Comparison of ENCODE assay signal across 19 cellular contexts in genomic region chr13:108361769-108362168, GRCh38.
DNase-seq lines count a peak whose midpoint lies in the region; FAIRE-seq and TF ChIP-seq lines count a peak whose summit lies in the region.
"Had no signal": no experiment of that assay in that cellular context is flagged by ENCODE, and none has a peak within 500 bp of the region (broad histone marks: within the 10 kb centered on the region; RNA-seq: fewer than 3 reads in every experiment).

No MANE protein-coding gene starts in this region.

- TF ChIP-seq EP300 in H1 (IDR thresholded peaks at IDR 0.05; ENCODE audit: borderline replicate concordance in 1 of 2, low read depth in 2 of 2, low read length in 2 of 2): no peak

- H4K20me1 ChIP-seq in H9 (ENCODE audit: control insufficient read depth, insufficient read depth, insufficient read length) (no peaks in the 10 kb centered on the region), H1 (replicated peaks in 1 of 2; ENCODE audit: control insufficient read depth in 1 of 2, insufficient read depth in 2 of 2, low read length in 2 of 2) (no peaks in the 10 kb centered on the region)

- H4K5ac ChIP-seq in H9 (ENCODE audit: insufficient read length, low read depth, low read length) (no peak overlapping the region), H1 (ENCODE audit: insufficient read length, low read depth, low read length) (no peak overlapping the region)

- H2BK120ac ChIP-seq in H9 (ENCODE audit: low read depth, low read length, poor library complexity, severe bottlenecking) (no peak overlapping the region), H1 (replicated peaks; ENCODE audit: low read depth, low read length) (no peak overlapping the region), neuronal stem cell (ENCODE audit: low read depth, low read length) (no peak overlapping the region)

- intact Hi-C loops in uterus (cut with DNase I; ENCODE audit: low total_unique reads): no loop called here

- H3K4me3 ChIP-seq in H1 (ENCODE audit: extremely low read depth in 1 of 4, insufficient read depth in 2 of 4, low read depth in 3 of 4, low read length in 4 of 4): no peak overlapping the region
- H3K4me3 ChIP-seq in neuronal stem cell (ENCODE audit: low read length in 2 of 2): no peak overlapping the region
- no peak overlapping the region for H3K4me3 ChIP-seq in uterus
- H3K4me3 ChIP-seq: A549 had no signal

- no peaks in the 10 kb centered on the region for H3K79me1 ChIP-seq in H9 (ENCODE audit: insufficient read depth, low read depth, low read length, poor library complexity, severe bottlenecking)
- H3K79me1 ChIP-seq in H1 (ENCODE audit: low read depth, low read length): no peaks in the 10 kb centered on the region
- H3K79me1 ChIP-seq in neuronal stem cell (ENCODE audit: low read depth, low read length): no peaks in the 10 kb centered on the region

- H3K4me2 ChIP-seq in H9 (ENCODE audit: insufficient read depth, insufficient read length, low read length): no peak overlapping the region
- H3K4me2 ChIP-seq in H1 (ENCODE audit: insufficient read depth in 1 of 2, low read depth in 2 of 2, low read length in 2 of 2): no peak overlapping the region
- H3K4me2 ChIP-seq in neuronal stem cell (ENCODE audit: insufficient read depth, low read length, poor library complexity, severe bottlenecking): no peak overlapping the region
- H3K4me2 ChIP-seq: A549 had no signal

- no peaks in the 10 kb centered on the region; a peak in 1 of 5 replicates for H3K9me3 Mint-ChIP-seq in H9
- H3K9me3 Mint-ChIP-seq: IgD-negative memory B cell had no signal

- no peaks in the 10 kb centered on the region for H3K36me3 Mint-ChIP-seq in H9 (ENCODE audit: insufficient read depth in 1 of 3, low read depth in 3 of 3)
- H3K36me3 Mint-ChIP-seq: CD4-positive, alpha-beta memory T cell; IgD-negative memory B cell had no signal

- no peak overlapping the region for H3K4me3 Mint-ChIP-seq in H9
- H3K4me3 Mint-ChIP-seq: IgD-negative memory B cell had no signal

- H3K4ac ChIP-seq in H9 (ENCODE audit: low read depth, low read length) (no peak overlapping the region), H1 (replicated peaks; ENCODE audit: insufficient read length, low read depth, low read length) (no peak overlapping the region), neuronal stem cell (ENCODE audit: low read length) (no peak overlapping the region)

- peaks cover 5 to 9% of the 10 kb centered on the region in 2 experiments for H3K4me1 Mint-ChIP-seq in H9
- H3K4me1 Mint-ChIP-seq: IgD-negative memory B cell had no signal

- H3K23me2 ChIP-seq in H9 (ENCODE audit: insufficient read length, low read depth, low read length, poor library complexity, severe bottlenecking) (no peaks in the 10 kb centered on the region), H1 (ENCODE audit: low read depth, low read length) (no peaks in the 10 kb centered on the region)

- CTCF ChIA-PET in H1 (lab: Charles Lee; ENCODE audit: partially characterized antibody): interaction anchor here (0.6 to 1.8 kb wide), 8 partner anchors 8 to 246 kb away, joined by 3 to 8 read pairs (median 4); no protein-coding TSS in a partner anchor

- peak overlapping the region in 1 of 3 experiments; percentile 1; a peak in 1 of 7 replicates for H3K27ac Mint-ChIP-seq in H9
- H3K27ac Mint-ChIP-seq: CD4-positive, alpha-beta memory T cell had no signal

- H4K8ac ChIP-seq in H9 (replicated peaks; ENCODE audit: insufficient read length, low read depth, low read length) (no peak overlapping the region), H1 (ENCODE audit: extremely low read depth, insufficient read depth, low read length) (no peak overlapping the region), neuronal stem cell (ENCODE audit: low read depth, low read length) (no peak overlapping the region)

- no peak overlapping the region for H2AK5ac ChIP-seq in H9 (ENCODE audit: insufficient read length, low read length)
- no peak overlapping the region for H2AK5ac ChIP-seq in H1 (ENCODE audit: low read depth, low read length)
- H2AK5ac ChIP-seq in neuronal stem cell (ENCODE audit: low read depth, low read length): no peak overlapping the region

- H2AFZ ChIP-seq in H9 (ENCODE audit: low read length): no peak overlapping the region
- H2AFZ ChIP-seq in H1 (ENCODE audit: low read length): 0 out of 2 replicates have a peak overlapping the region, but pooled peaks have one; percentile 27
- no peak overlapping the region for H2AFZ ChIP-seq in neuronal stem cell (ENCODE audit: low read length)

- no peak overlapping the region for H2BK5ac ChIP-seq in H9 (ENCODE audit: insufficient read length, low read length)
- H2BK5ac ChIP-seq in H1 (ENCODE audit: low read depth, low read length): no peak overlapping the region
- H2BK5ac ChIP-seq in neuronal stem cell (ENCODE audit: low read length): no peak overlapping the region

- no peak overlapping the region for H3K9ac ChIP-seq in H9 (ENCODE audit: extremely low read depth, insufficient read length, low read length)
- no peak overlapping the region for H3K9ac ChIP-seq in H1 (replicated peaks in 1 of 4; ENCODE audit: extremely low read depth in 1 of 4, low read depth in 3 of 4, low read length in 3 of 4)
- H3K9ac ChIP-seq in neuronal stem cell (ENCODE audit: low read depth, low read length, poor library complexity): no peak overlapping the region

- TF ChIP-seq CTCF in H9 (conservative IDR thresholded peaks at IDR 0.05) (no peak), H1 (IDR thresholded peaks at IDR 0.05; ENCODE audit: control extremely low read depth in 1 of 3, insufficient read depth in 1 of 3, low read depth in 1 of 3, low read length in 3 of 3) (no peak), uterus (IDR thresholded peaks at IDR 0.05) (no peak)

- H2BK20ac ChIP-seq in H9 (ENCODE audit: low read depth, low read length, poor library complexity, severe bottlenecking): no peak overlapping the region
- no peak overlapping the region for H2BK20ac ChIP-seq in H1 (ENCODE audit: low read length)

- no peak overlapping the region for H3K23ac ChIP-seq in H9 (ENCODE audit: insufficient read length, low read depth, low read length)
- no peak overlapping the region for H3K23ac ChIP-seq in H1 (ENCODE audit: insufficient read length)
- peak overlapping the region; percentile 59 for H3K23ac ChIP-seq in neuronal stem cell (ENCODE audit: low read depth, low read length, poor library complexity)

- POLR2A ChIA-PET in H1 (lab: Charles Lee; ENCODE audit: partially characterized antibody): no interaction called here

- H3K79me2 ChIP-seq in H9 (ENCODE audit: insufficient read depth, low read length) (no peaks in the 10 kb centered on the region), H1 (ENCODE audit: control insufficient read depth in 1 of 2, insufficient read depth in 2 of 2, low read length in 2 of 2) (no peaks in the 10 kb centered on the region)

- H3K56ac ChIP-seq in H9 (ENCODE audit: insufficient read length, low read depth, low read length) (no peak overlapping the region), H1 (replicated peaks; ENCODE audit: insufficient read length, low read depth, low read length) (no peak overlapping the region)

- H2BK15ac ChIP-seq in H9 (ENCODE audit: low read depth, low read length): no peak overlapping the region
- H2BK15ac ChIP-seq in H1 (ENCODE audit: low read length): no peak overlapping the region
- H2BK15ac ChIP-seq in neuronal stem cell (ENCODE audit: low read length): no peak overlapping the region

- H4K91ac ChIP-seq in H9 (ENCODE audit: insufficient read length, low read depth, low read length): no peak overlapping the region
- peak overlapping the region; percentile 25 for H4K91ac ChIP-seq in H1 (replicated peaks; ENCODE audit: insufficient read length, low read length)
- no peak overlapping the region for H4K91ac ChIP-seq in neuronal stem cell (ENCODE audit: low read depth, low read length, poor library complexity)

- no peak overlapping the region for H3T11ph ChIP-seq in H9 (ENCODE audit: low read length)

- DNase-seq in H9: no peak
- DNase-seq in NCI-H146 (lab: John Stamatoyannopoulos, UW): peak; percentile 67
- DNase-seq in H1 (ENCODE audit: low read depth in 1 of 2, low spot score in 2 of 2): no peak
- no peak for DNase-seq in neuronal stem cell (ENCODE audit: low spot score)
- DNase-seq in COLO829 (ENCODE audit: low spot score): no peak
- DNase-seq in NCI-H2196 (lab: John Stamatoyannopoulos, UW; ENCODE audit: unreplicated experiment): no peak
- no peak for DNase-seq in uterus
- DNase-seq: BE2C; CD4-positive, alpha-beta memory T cell; COR-L47; DMS153; DMS79 treated with DMSO at 0.1 percent for 48 hours; EL had no signal

- TF ChIP-seq POLR2A in H1 (IDR thresholded peaks at IDR 0.05; ENCODE audit: control extremely low read depth in 1 of 2, low read depth in 2 of 2, low read length in 2 of 2) (no peak), uterus (IDR thresholded peaks at IDR 0.05) (no peak)

- H3K14ac ChIP-seq in H9 (ENCODE audit: insufficient read depth, low read length) (peak overlapping the region; percentile 60; the same call in 1 of the 2 replicates), H1 (ENCODE audit: insufficient read length) (peak overlapping the region; percentile 77), neuronal stem cell (ENCODE audit: low read length) (no peak overlapping the region)

- H3K27me3 Mint-ChIP-seq in H9 (ENCODE audit: low read depth): no peaks in the 10 kb centered on the region
- H3K27me3 Mint-ChIP-seq: IgD-negative memory B cell had no signal

- H3K27me3 ChIP-seq in H9 (ENCODE audit: insufficient read depth, low read length): no peaks in the 10 kb centered on the region
- H3K27me3 ChIP-seq in H1 (replicated peaks in 1 of 4; ENCODE audit: control insufficient read depth in 3 of 4, extremely low read depth in 1 of 4, insufficient read depth in 3 of 4, low read length in 3 of 4): no peaks in the 10 kb centered on the region
- no peaks in the 10 kb centered on the region for H3K27me3 ChIP-seq in neuronal stem cell (ENCODE audit: control insufficient read depth in 3 of 3, insufficient read depth in 3 of 3, low read depth in 1 of 3, low read length in 3 of 3)
- no peaks in the 10 kb centered on the region for H3K27me3 ChIP-seq in uterus

- H2BK12ac ChIP-seq in H9 (ENCODE audit: insufficient read length, low read depth, low read length) (no peak overlapping the region), H1 (ENCODE audit: low read depth, low read length) (no peak overlapping the region), neuronal stem cell (ENCODE audit: low read length) (no peak overlapping the region)

- H3K4me1 ChIP-seq in H9 (ENCODE audit: insufficient read depth, low read length) (peaks cover 5% of the 10 kb centered on the region; the same call in 1 of the 2 replicates), H1 (replicated peaks in 1 of 4; ENCODE audit: control insufficient read depth in 3 of 4, insufficient read depth in 4 of 4, low read length in 3 of 4) (0 out of 7 replicates have a peak, but pooled peaks cover 0 to 2% (median 0%) of the 10 kb centered on the region in 4 experiments), neuronal stem cell (ENCODE audit: control insufficient read depth in 2 of 2, insufficient read depth in 1 of 2, low read depth in 1 of 2, low read length in 2 of 2) (no peaks in the 10 kb centered on the region), uterus (no peaks in the 10 kb centered on the region)
- H3K4me1 ChIP-seq: A549, BE2C had no signal

- H3K9me3 ChIP-seq in H9 (ENCODE audit: control insufficient read depth, low read depth, low read length) (no peaks in the 10 kb centered on the region), H1 (ENCODE audit: insufficient read depth in 2 of 2, low read depth in 1 of 2, low read length in 1 of 2) (no peaks in the 10 kb centered on the region), neuronal stem cell (replicated peaks in 1 of 2; ENCODE audit: control insufficient read depth in 2 of 2, insufficient read depth in 1 of 2, low read depth in 1 of 2, low read length in 2 of 2) (no peaks in the 10 kb centered on the region), uterus (no peaks in the 10 kb centered on the region)
- H3K9me3 ChIP-seq: A549, BE2C had no signal

- TF ChIP-seq RAD21 in H1 (IDR thresholded peaks at IDR 0.05 in 1 of 2, conservative IDR thresholded peaks at IDR 0.05 in 1 of 2; ENCODE audit: low read depth in 2 of 2, low read length in 2 of 2): no peak

- no peak for FAIRE-seq in H1 (lab: Jason Lieb, UNC)
- FAIRE-seq: A549, D721Med, G401.6, GM12891 had no signal

- WGBS in H9 (ENCODE audit: extremely low coverage, insufficient read length, low lambda C conversion rate): no CpG with 5 or more reads among the region's 9 CpGs
- WGBS in H1 (ENCODE audit: extremely low coverage in 1 of 2, insufficient coverage in 1 of 2, insufficient read length in 1 of 2, insufficient replicate concordance in 2 of 2, low coverage in 1 of 2, low lambda C conversion rate in 2 of 2, missing lambda C conversion rate in 1 of 2), 2 experiments: 91% methylated on average over 9 of the region's 9 CpGs; no CpG with 5 or more reads in 1 of the 2 experiments
- no CpG with 5 or more reads among the region's 9 CpGs for WGBS in neuronal stem cell (ENCODE audit: extremely low coverage in 2 of 2, insufficient read length in 2 of 2, insufficient replicate concordance in 1 of 2), 2 donors

- H3K18ac ChIP-seq in H9 (ENCODE audit: insufficient read length, low read depth, low read length): no peak overlapping the region
- H3K18ac ChIP-seq in H1 (ENCODE audit: extremely low read depth, low read length): no peak overlapping the region
- H3K18ac ChIP-seq in neuronal stem cell (ENCODE audit: low read length): no peak overlapping the region

- H3K27ac ChIP-seq in H9 (ENCODE audit: insufficient read length, low read depth, low read length) (no peak overlapping the region), H1 (ENCODE audit: low read depth, low read length) (no peak overlapping the region), neuronal stem cell (replicated peaks; ENCODE audit: low read length) (no peak overlapping the region), uterus (no peak overlapping the region)
- H3K27ac ChIP-seq: A549, C4-2B had no signal

- no peaks in the 10 kb centered on the region for H3K36me3 ChIP-seq in H1 (ENCODE audit: control insufficient read depth in 2 of 4, insufficient read depth in 4 of 4, low read length in 3 of 4)
- no peaks in the 10 kb centered on the region for H3K36me3 ChIP-seq in neuronal stem cell (replicated peaks in 1 of 2; ENCODE audit: control insufficient read depth in 2 of 2, insufficient read depth in 2 of 2, low read length in 2 of 2)
- H3K36me3 ChIP-seq in uterus: no peaks in the 10 kb centered on the region
- H3K36me3 ChIP-seq: BE2C had no signal
